In genomic region chr3:141368062-141368924, GRCh38 we compare ENCODE assay signal across 1 cellular context.
TF ChIP-seq lines count a peak whose summit lies in the region.

Gene ZBTB38 (plus strand): TSS chr3:141368504. CDS start chr3:141442389, 73,885 bp downstream.

TF ChIP-seq in HepG2, 621 proteins besides CTCF, POLR2A, EP300 and RAD21 (continued from another document and continues in another):
- TF ChIP-seq, protein P1, sequence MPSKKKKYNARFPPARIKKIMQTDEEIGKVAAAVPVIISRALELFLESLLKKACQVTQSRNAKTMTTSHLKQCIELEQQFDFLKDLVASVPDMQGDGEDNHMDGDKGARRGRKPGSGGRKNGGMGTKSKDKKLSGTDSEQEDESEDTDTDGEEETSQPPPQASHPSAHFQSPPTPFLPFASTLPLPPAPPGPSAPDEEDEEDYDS (CRISPR knock-in tag; IDR thresholded peaks at IDR 0.05), result peak; percentile 74
- TF ChIP-seq MAF1 (CRISPR knock-in tag; IDR thresholded peaks at IDR 0.05; ENCODE audit: borderline replicate concordance) (peak; percentile 85; the same call in 1 of the 2 replicates), HOXA3 (CRISPR knock-in tag; IDR thresholded peaks at IDR 0.05) (peak; percentile 96), SMAD9 (CRISPR knock-in tag; IDR thresholded peaks at IDR 0.05) (peak; percentile 38; the same call in 1 of the 2 replicates), U2AF1 (optimal IDR thresholded peaks at IDR 0.05; ENCODE audit: low read depth, low read length) (peak; percentile 84), CBX2 (IDR thresholded peaks at IDR 0.05; ENCODE audit: low read depth, low read length) (no peak), CBX2 (CRISPR knock-in tag; IDR thresholded peaks at IDR 0.05; ENCODE audit: low read depth) (no peak), PTBP1 (IDR thresholded peaks at IDR 0.05; ENCODE audit: low read depth, low read length, poor library complexity, severe bottlenecking) (peak; percentile 54), ATF1 (CRISPR knock-in tag; IDR thresholded peaks at IDR 0.05) (peak; percentile 86), NCOA5 (CRISPR knock-in tag; IDR thresholded peaks at IDR 0.05) (no peak), TEAD2 (CRISPR knock-in tag; IDR thresholded peaks at IDR 0.05) (0 out of 2 replicates have a peak, but pooled peaks have one; percentile 56), BHLHE40 (IDR thresholded peaks at IDR 0.05; ENCODE audit: low read length) (peak; percentile 84), XRCC5 (optimal IDR thresholded peaks at IDR 0.05; ENCODE audit: low read length) (peak; percentile 87), KAT2B (IDR thresholded peaks at IDR 0.05; ENCODE audit: borderline replicate concordance, low read depth, low read length) (no peak), PRPF4 (IDR thresholded peaks at IDR 0.05; ENCODE audit: low read depth, low read length, poor library complexity, severe bottlenecking) (no peak), ZNF503 (CRISPR knock-in tag; IDR thresholded peaks at IDR 0.05) (peak; percentile 85; the same call in 1 of the 2 replicates), ZMYM3 (CRISPR knock-in tag; IDR thresholded peaks at IDR 0.05) (peak; percentile 79), KAT7 (CRISPR knock-in tag; IDR thresholded peaks at IDR 0.05; ENCODE audit: borderline replicate concordance) (peak; percentile 64; the same call in 1 of the 2 replicates), JDP2 (CRISPR knock-in tag; IDR thresholded peaks at IDR 0.05; ENCODE audit: borderline replicate concordance) (no peak), REXO4 (CRISPR knock-in tag; IDR thresholded peaks at IDR 0.05; ENCODE audit: borderline replicate concordance) (no peak), HMG20A (CRISPR knock-in tag; IDR thresholded peaks at IDR 0.05; ENCODE audit: borderline replicate concordance) (peak; percentile 78; the same call in 1 of the 2 replicates), ZNF414 (CRISPR knock-in tag; IDR thresholded peaks at IDR 0.05) (peak; percentile 90), RELA (CRISPR knock-in tag; IDR thresholded peaks at IDR 0.05) (no peak), ZNF10 (CRISPR knock-in tag; IDR thresholded peaks at IDR 0.05; ENCODE audit: borderline replicate concordance, low read depth) (no peak), GTF2F1 (IDR thresholded peaks at IDR 0.05; ENCODE audit: low read length) (no peak), MAX (IDR thresholded peaks at IDR 0.05) (peak; percentile 88), HDAC6 (IDR thresholded peaks at IDR 0.05; ENCODE audit: low read depth, low read length) (no peak), ATAD3A (CRISPR knock-in tag; IDR thresholded peaks at IDR 0.05) (no peak), AGO2 (optimal IDR thresholded peaks at IDR 0.05; ENCODE audit: low read depth, low read length) (no peak), ZNF709 (CRISPR knock-in tag; IDR thresholded peaks at IDR 0.05) (peak; percentile 91), ZNF749 (CRISPR knock-in tag; IDR thresholded peaks at IDR 0.05; ENCODE audit: borderline replicate concordance) (no peak), TSC22D2 (CRISPR knock-in tag; IDR thresholded peaks at IDR 0.05; ENCODE audit: borderline replicate concordance) (no peak), SCMH1 (CRISPR knock-in tag; IDR thresholded peaks at IDR 0.05; ENCODE audit: borderline replicate concordance) (no peak), ZNF562 (CRISPR knock-in tag; IDR thresholded peaks at IDR 0.05; ENCODE audit: borderline replicate concordance) (no peak), SOX6 (IDR thresholded peaks at IDR 0.05) (no peak), SOX6 (CRISPR knock-in tag; IDR thresholded peaks at IDR 0.05) (peak; percentile 97), MBNL3 (CRISPR knock-in tag; conservative IDR thresholded peaks at IDR 0.05) (no peak), ZNF264 (CRISPR knock-in tag; IDR thresholded peaks at IDR 0.05) (peak; percentile 91), CBX5 (CRISPR knock-in tag; IDR thresholded peaks at IDR 0.05; ENCODE audit: borderline replicate concordance) (peak; percentile 86; the same call in 1 of the 2 replicates), ZNF670 (CRISPR knock-in tag; IDR thresholded peaks at IDR 0.05; ENCODE audit: borderline replicate concordance) (peak; percentile 77), SMAD3 (CRISPR knock-in tag; IDR thresholded peaks at IDR 0.05) (peak; percentile 81; the same call in 1 of the 2 replicates), ZNF33B (CRISPR knock-in tag; IDR thresholded peaks at IDR 0.05) (peak; percentile 79; the same call in 1 of the 2 replicates), SMC3 (IDR thresholded peaks at IDR 0.05; ENCODE audit: low read length) (no peak), FOXK2 (IDR thresholded peaks at IDR 0.05) (no peak), ZNF253 (CRISPR knock-in tag; IDR thresholded peaks at IDR 0.05; ENCODE audit: borderline replicate concordance) (no peak), POGZ (CRISPR knock-in tag; IDR thresholded peaks at IDR 0.05) (peak; percentile 94), MBD4 (IDR thresholded peaks at IDR 0.05; ENCODE audit: borderline replicate concordance, low read length) (no peak; the same call in 1 of the 2 replicates)
- TF ChIP-seq, protein P2, sequence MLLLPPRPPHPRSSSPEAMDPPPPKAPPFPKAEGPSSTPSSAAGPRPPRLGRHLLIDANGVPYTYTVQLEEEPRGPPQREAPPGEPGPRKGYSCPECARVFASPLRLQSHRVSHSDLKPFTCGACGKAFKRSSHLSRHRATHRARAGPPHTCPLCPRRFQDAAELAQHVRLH (CRISPR knock-in tag; IDR thresholded peaks at IDR 0.05; ENCODE audit: borderline replicate concordance, low read depth), result peak; percentile 89; the same call in 1 of the 2 replicates
- TF ChIP-seq, protein P3, sequence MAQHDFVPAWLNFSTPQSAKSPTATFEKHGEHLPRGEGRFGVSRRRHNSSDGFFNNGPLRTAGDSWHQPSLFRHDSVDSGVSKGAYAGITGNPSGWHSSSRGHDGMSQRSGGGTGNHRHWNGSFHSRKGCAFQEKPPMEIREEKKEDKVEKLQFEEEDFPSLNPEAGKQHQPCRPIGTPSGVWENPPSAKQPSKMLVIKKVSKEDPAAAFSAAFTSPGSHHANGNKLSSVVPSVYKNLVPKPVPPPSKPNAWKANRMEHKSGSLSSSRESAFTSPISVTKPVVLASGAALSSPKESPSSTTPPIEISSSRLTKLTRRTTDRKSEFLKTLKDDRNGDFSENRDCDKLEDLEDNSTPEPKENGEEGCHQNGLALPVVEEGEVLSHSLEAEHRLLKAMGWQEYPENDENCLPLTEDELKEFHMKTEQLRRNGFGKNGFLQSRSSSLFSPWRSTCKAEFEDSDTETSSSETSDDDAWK (CRISPR knock-in tag; IDR thresholded peaks at IDR 0.05), result no peak
- TF ChIP-seq, protein P4, sequence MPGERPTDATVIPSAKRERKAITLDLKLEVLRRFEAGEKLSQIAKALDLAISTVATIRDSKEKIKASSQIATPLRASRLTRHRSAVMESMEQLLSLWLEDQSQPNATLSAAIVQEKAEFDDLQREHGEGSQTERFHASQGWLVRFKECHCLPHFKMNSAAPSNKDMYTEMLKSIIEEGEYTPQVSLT (CRISPR knock-in tag; IDR thresholded peaks at IDR 0.05; ENCODE audit: borderline replicate concordance, low read depth), result 0 out of 2 replicates have a peak, but pooled peaks have one; percentile 73
- TF ChIP-seq, protein P5, sequence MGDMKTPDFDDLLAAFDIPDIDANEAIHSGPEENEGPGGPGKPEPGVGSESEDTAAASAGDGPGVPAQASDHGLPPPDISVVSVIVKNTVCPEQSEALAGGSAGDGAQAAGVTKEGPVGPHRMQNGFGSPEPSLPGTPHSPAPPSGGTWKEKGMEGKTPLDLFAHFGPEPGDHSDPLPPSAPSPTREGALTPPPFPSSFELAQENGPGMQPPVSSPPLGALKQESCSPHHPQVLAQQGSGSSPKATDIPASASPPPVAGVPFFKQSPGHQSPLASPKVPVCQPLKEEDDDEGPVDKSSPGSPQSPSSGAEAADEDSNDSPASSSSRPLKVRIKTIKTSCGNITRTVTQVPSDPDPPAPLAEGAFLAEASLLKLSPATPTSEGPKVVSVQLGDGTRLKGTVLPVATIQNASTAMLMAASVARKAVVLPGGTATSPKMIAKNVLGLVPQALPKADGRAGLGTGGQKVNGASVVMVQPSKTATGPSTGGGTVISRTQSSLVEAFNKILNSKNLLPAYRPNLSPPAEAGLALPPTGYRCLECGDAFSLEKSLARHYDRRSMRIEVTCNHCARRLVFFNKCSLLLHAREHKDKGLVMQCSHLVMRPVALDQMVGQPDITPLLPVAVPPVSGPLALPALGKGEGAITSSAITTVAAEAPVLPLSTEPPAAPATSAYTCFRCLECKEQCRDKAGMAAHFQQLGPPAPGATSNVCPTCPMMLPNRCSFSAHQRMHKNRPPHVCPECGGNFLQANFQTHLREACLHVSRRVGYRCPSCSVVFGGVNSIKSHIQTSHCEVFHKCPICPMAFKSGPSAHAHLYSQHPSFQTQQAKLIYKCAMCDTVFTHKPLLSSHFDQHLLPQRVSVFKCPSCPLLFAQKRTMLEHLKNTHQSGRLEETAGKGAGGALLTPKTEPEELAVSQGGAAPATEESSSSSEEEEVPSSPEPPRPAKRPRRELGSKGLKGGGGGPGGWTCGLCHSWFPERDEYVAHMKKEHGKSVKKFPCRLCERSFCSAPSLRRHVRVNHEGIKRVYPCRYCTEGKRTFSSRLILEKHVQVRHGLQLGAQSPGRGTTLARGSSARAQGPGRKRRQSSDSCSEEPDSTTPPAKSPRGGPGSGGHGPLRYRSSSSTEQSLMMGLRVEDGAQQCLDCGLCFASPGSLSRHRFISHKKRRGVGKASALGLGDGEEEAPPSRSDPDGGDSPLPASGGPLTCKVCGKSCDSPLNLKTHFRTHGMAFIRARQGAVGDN (CRISPR knock-in tag; IDR thresholded peaks at IDR 0.05), result peak; percentile 99
- TF ChIP-seq, protein P6, sequence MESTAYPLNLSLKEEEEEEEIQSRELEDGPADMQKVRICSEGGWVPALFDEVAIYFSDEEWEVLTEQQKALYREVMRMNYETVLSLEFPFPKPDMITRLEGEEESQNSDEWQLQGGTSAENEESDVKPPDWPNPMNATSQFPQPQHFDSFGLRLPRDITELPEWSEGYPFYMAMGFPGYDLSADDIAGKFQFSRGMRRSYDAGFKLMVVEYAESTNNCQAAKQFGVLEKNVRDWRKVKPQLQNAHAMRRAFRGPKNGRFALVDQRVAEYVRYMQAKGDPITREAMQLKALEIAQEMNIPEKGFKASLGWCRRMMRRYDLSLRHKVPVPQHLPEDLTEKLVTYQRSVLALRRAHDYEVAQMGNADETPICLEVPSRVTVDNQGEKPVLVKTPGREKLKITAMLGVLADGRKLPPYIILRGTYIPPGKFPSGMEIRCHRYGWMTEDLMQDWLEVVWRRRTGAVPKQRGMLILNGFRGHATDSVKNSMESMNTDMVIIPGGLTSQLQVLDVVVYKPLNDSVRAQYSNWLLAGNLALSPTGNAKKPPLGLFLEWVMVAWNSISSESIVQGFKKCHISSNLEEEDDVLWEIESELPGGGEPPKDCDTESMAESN (CRISPR knock-in tag; conservative IDR thresholded peaks at IDR 0.05), result peak; percentile 81
- TF ChIP-seq, protein P7, sequence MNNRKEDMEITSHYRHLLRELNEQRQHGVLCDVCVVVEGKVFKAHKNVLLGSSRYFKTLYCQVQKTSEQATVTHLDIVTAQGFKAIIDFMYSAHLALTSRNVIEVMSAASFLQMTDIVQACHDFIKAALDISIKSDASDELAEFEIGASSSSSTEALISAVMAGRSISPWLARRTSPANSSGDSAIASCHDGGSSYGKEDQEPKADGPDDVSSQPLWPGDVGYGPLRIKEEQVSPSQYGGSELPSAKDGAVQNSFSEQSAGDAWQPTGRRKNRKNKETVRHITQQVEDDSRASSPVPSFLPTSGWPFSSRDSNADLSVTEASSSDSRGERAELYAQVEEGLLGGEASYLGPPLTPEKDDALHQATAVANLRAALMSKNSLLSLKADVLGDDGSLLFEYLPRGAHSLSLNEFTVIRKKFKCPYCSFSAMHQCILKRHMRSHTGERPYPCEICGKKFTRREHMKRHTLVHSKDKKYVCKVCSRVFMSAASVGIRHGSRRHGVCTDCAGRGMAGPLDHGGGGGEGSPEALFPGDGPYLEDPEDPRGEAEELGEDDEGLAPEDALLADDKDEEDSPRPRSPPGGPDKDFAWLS (CRISPR knock-in tag; IDR thresholded peaks at IDR 0.05; ENCODE audit: borderline replicate concordance), result no peak
- TF ChIP-seq, protein P8, sequence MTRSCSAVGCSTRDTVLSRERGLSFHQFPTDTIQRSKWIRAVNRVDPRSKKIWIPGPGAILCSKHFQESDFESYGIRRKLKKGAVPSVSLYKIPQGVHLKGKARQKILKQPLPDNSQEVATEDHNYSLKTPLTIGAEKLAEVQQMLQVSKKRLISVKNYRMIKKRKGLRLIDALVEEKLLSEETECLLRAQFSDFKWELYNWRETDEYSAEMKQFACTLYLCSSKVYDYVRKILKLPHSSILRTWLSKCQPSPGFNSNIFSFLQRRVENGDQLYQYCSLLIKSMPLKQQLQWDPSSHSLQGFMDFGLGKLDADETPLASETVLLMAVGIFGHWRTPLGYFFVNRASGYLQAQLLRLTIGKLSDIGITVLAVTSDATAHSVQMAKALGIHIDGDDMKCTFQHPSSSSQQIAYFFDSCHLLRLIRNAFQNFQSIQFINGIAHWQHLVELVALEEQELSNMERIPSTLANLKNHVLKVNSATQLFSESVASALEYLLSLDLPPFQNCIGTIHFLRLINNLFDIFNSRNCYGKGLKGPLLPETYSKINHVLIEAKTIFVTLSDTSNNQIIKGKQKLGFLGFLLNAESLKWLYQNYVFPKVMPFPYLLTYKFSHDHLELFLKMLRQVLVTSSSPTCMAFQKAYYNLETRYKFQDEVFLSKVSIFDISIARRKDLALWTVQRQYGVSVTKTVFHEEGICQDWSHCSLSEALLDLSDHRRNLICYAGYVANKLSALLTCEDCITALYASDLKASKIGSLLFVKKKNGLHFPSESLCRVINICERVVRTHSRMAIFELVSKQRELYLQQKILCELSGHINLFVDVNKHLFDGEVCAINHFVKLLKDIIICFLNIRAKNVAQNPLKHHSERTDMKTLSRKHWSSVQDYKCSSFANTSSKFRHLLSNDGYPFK (CRISPR knock-in tag; IDR thresholded peaks at IDR 0.05; ENCODE audit: borderline replicate concordance), result peak; percentile 77; the same call in 1 of the 2 replicates
